1 cellular context compared by ENCODE assay signal in genomic region chr1:155005076-155005971, GRCh38.
TF ChIP-seq lines count a peak whose summit lies in the region.

No MANE protein-coding gene starts in this region.

TF ChIP-seq in IMR-90, 13 proteins besides CTCF, POLR2A, EP300 and RAD21:
- no peak for TF ChIP-seq MAFK (IDR thresholded peaks at IDR 0.05; ENCODE audit: low read depth, low read length)
- TF ChIP-seq RCOR1 (IDR thresholded peaks at IDR 0.05; ENCODE audit: insufficient replicate concordance, low read length): no peak
- no peak for TF ChIP-seq CEBPB (IDR thresholded peaks at IDR 0.05; ENCODE audit: low read depth, low read length)
- TF ChIP-seq ELK1 (IDR thresholded peaks at IDR 0.05; ENCODE audit: borderline replicate concordance, low read depth, low read length): no peak
- no peak for TF ChIP-seq NFE2L2 (IDR thresholded peaks at IDR 0.05; ENCODE audit: low read depth, low read length)
- TF ChIP-seq USF2 (IDR thresholded peaks at IDR 0.05; ENCODE audit: low read depth, low read length): no peak
- no peak for TF ChIP-seq MAZ (IDR thresholded peaks at IDR 0.05; ENCODE audit: borderline replicate concordance, low read depth, low read length)
- TF ChIP-seq FOS (IDR thresholded peaks at IDR 0.05; ENCODE audit: low read depth, low read length): no peak
- TF ChIP-seq SMC3 (IDR thresholded peaks at IDR 0.05; ENCODE audit: low read depth, low read length): no peak
- TF ChIP-seq MXI1 (IDR thresholded peaks at IDR 0.05; ENCODE audit: borderline replicate concordance, low read depth, low read length): no peak
- no peak for TF ChIP-seq BHLHE40 (IDR thresholded peaks at IDR 0.05; ENCODE audit: low read depth, low read length)
- TF ChIP-seq RFX5 (IDR thresholded peaks at IDR 0.05; ENCODE audit: low read depth, low read length): no peak
- TF ChIP-seq CHD1 (IDR thresholded peaks at IDR 0.05; ENCODE audit: low read depth, low read length): no peak
